ENCODE assay signal across 21 cellular contexts in the genomic region with DNA sequence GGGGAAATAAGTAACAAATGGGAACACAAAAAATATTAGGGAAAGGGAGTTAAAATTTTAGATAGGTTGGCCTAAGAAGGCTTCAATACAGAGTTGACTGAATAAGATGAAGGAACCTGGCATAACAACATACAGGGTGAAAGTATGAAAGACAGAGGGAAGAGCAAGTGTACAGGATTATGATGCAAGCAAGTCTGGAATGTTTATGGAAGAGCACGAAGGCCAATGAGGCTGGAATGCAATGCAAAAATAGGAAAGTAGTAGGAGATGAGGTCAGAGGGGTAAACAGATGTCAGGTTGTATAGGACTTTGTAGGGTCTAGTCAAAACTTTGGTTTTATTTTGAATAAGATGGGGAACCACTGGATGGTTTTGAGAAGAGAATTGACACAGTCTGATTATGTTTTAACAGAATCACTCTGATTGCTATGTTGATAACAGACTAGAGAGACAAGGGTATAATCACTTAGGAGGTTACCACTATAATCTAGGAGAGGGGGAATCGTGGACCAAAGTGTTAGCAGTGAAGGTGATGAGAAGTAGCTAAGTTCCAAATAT.
A peak's percentile ranks its signal among the peaks of the same experiment; 100 is the strongest.
DNase-seq lines count a peak whose midpoint lies in the region; ATAC-seq and TF ChIP-seq lines count a peak whose summit lies in the region.
"Had no signal": no experiment of that assay in that cellular context is flagged by ENCODE, and none has a peak within 500 bp of the region (broad histone marks: within the 10 kb centered on the region; RNA-seq: fewer than 3 reads in every experiment).

No MANE protein-coding gene starts in this region.

- H3K27me3 Mint-ChIP-seq in activated naive CD4-positive, alpha-beta T cell treated with anti-CD3 and anti-CD28 coated beads, Interleukin-2, amount 50 U/mL, for 24 hours, result no peaks in the 10 kb centered on the region
- H3K27me3 Mint-ChIP-seq in activated naive CD4-positive, alpha-beta T cell treated with anti-CD3 and anti-CD28 coated beads, Interleukin-2, amount 10 ng/mL, durations not matched to agents 7 days and 5 days, result no peaks in the 10 kb centered on the region
- no peaks in the 10 kb centered on the region for H3K27me3 Mint-ChIP-seq in activated T-helper 17 cell treated with anti-CD3 and anti-CD28 coated beads, Interleukin-2, amount 50 U/mL, for 72 hours
- no peaks in the 10 kb centered on the region for H3K27me3 Mint-ChIP-seq in neural crest cell (ENCODE audit: low read depth)
- H3K27me3 Mint-ChIP-seq: dendritic cell treated with granulocyte-macrophage colony-stimulating factor and Interleukin-4, amounts not matched to agents 40 ng/mL and 50 ng/mL, for 4 days; stimulated activated naive CD8-positive, alpha-beta T cell treated with anti-CD3 and anti-CD28 coated beads, Interleukin-15, Interleukin-2, amounts not matched to agents 100 ng/mL and 50 ng/mL, for 24 hours had no signal

- peak; percentile 87 for ATAC-seq in HG02610 (IDR thresholded peaks at IDR 0.05; ENCODE audit: unreplicated experiment)
- ATAC-seq in activated T-helper 17 cell treated with anti-CD3 and anti-CD28 coated beads, Interleukin-2, amount 50 U/mL, for 72 hours (replicated peaks), result peak; percentile 75
- ATAC-seq: body of pancreas; CD8-positive, alpha-beta T cell; right cardiac atrium had no signal

- CTCF ChIA-PET in activated naive CD4-positive, alpha-beta T cell treated with anti-CD3 and anti-CD28 coated beads, Interleukin-2, amount 10 ng/mL, durations not matched to agents 7 days and 5 days (lab: Charles Lee), result no interaction called here

- peak overlapping the region; percentile 36 for H3K27ac Mint-ChIP-seq in activated naive CD4-positive, alpha-beta T cell treated with anti-CD3 and anti-CD28 coated beads, Interleukin-2, amount 50 U/mL, for 24 hours
- no peak overlapping the region for H3K27ac Mint-ChIP-seq in activated naive CD4-positive, alpha-beta T cell treated with anti-CD3 and anti-CD28 coated beads, Interleukin-2, amount 10 ng/mL, durations not matched to agents 7 days and 5 days
- peak overlapping the region; percentile 3 for H3K27ac Mint-ChIP-seq in activated T-helper 17 cell treated with anti-CD3 and anti-CD28 coated beads, Interleukin-2, amount 50 U/mL, for 72 hours
- H3K27ac Mint-ChIP-seq in neural crest cell (ENCODE audit: unreplicated experiment), result peak overlapping the region; percentile 16
- H3K27ac Mint-ChIP-seq: CD8-positive, alpha-beta T cell; dendritic cell treated with granulocyte-macrophage colony-stimulating factor and Interleukin-4, amounts not matched to agents 40 ng/mL and 50 ng/mL, for 4 days; stimulated activated naive CD8-positive, alpha-beta T cell treated with anti-CD3 and anti-CD28 coated beads, Interleukin-15, Interleukin-2, amounts not matched to agents 100 ng/mL and 50 ng/mL, for 24 hours had no signal

- H3K36me3 Mint-ChIP-seq in activated naive CD4-positive, alpha-beta T cell treated with anti-CD3 and anti-CD28 coated beads, Interleukin-2, amount 50 U/mL, for 24 hours, result peaks cover 3% of the 10 kb centered on the region
- peaks cover 4% of the 10 kb centered on the region for H3K36me3 Mint-ChIP-seq in activated naive CD4-positive, alpha-beta T cell treated with anti-CD3 and anti-CD28 coated beads, Interleukin-2, amount 10 ng/mL, durations not matched to agents 7 days and 5 days
- H3K36me3 Mint-ChIP-seq in activated T-helper 17 cell treated with anti-CD3 and anti-CD28 coated beads, Interleukin-2, amount 50 U/mL, for 72 hours (ENCODE audit: low read depth), result peaks cover 6% of the 10 kb centered on the region
- H3K36me3 Mint-ChIP-seq in neural crest cell (ENCODE audit: low read depth), result no peaks in the 10 kb centered on the region

- no peak for DNase-seq in activated naive CD4-positive, alpha-beta T cell treated with anti-CD3 and anti-CD28 coated beads, Interleukin-2, amount 10 ng/mL, durations not matched to agents 7 days and 5 days
- DNase-seq in neural crest cell (ENCODE audit: low read depth, low spot score) (no peak), NCI-H1417 treated with DMSO at 0.1 percent for 48 hours (lab: John Stamatoyannopoulos, UW) (no peak), HPDE6-E6E7 (ENCODE audit: extremely low spot score) (no peak), kidney glomerular epithelial cell (lab: John Stamatoyannopoulos, UW) (no peak)
- DNase-seq: ACHN; activated CD4-positive, alpha-beta T cell treated with anti-CD3 and anti-CD28 coated beads for 48 hours; activated naive CD4-positive, alpha-beta T cell treated with anti-CD3 and anti-CD28 coated beads, Interleukin-2, amount 50 U/mL, for 16 hours; body of pancreas; CD8-positive, alpha-beta T cell; DND-41; MG63; NCI-H146; NK-92 treated with Interleukin-12 subunit alpha and Interleukin-12 subunit beta, amount 100 ng/mL, for 24 hours; right cardiac atrium; upper lobe of left lung had no signal

- TF ChIP-seq CTCF in neural crest cell (conservative IDR thresholded peaks at IDR 0.05), result no peak

- H3K4me3 Mint-ChIP-seq in activated naive CD4-positive, alpha-beta T cell treated with anti-CD3 and anti-CD28 coated beads, Interleukin-2, amount 50 U/mL, for 24 hours, result no peak overlapping the region
- no peak overlapping the region for H3K4me3 Mint-ChIP-seq in activated naive CD4-positive, alpha-beta T cell treated with anti-CD3 and anti-CD28 coated beads, Interleukin-2, amount 10 ng/mL, durations not matched to agents 7 days and 5 days
- H3K4me3 Mint-ChIP-seq in activated T-helper 17 cell treated with anti-CD3 and anti-CD28 coated beads, Interleukin-2, amount 50 U/mL, for 72 hours, result no peak overlapping the region
- no peak overlapping the region for H3K4me3 Mint-ChIP-seq in neural crest cell
- H3K4me3 Mint-ChIP-seq: CD8-positive, alpha-beta T cell; dendritic cell treated with granulocyte-macrophage colony-stimulating factor and Interleukin-4, amounts not matched to agents 40 ng/mL and 50 ng/mL, for 4 days; stimulated activated naive CD8-positive, alpha-beta T cell treated with anti-CD3 and anti-CD28 coated beads, Interleukin-15, Interleukin-2, amounts not matched to agents 100 ng/mL and 50 ng/mL, for 24 hours had no signal

- no peaks in the 10 kb centered on the region for H3K9me3 Mint-ChIP-seq in activated naive CD4-positive, alpha-beta T cell treated with anti-CD3 and anti-CD28 coated beads, Interleukin-2, amount 50 U/mL, for 24 hours
- no peaks in the 10 kb centered on the region for H3K9me3 Mint-ChIP-seq in activated naive CD4-positive, alpha-beta T cell treated with anti-CD3 and anti-CD28 coated beads, Interleukin-2, amount 10 ng/mL, durations not matched to agents 7 days and 5 days
- no peaks in the 10 kb centered on the region for H3K9me3 Mint-ChIP-seq in activated T-helper 17 cell treated with anti-CD3 and anti-CD28 coated beads, Interleukin-2, amount 50 U/mL, for 72 hours
- H3K9me3 Mint-ChIP-seq in neural crest cell, result no peaks in the 10 kb centered on the region
- H3K9me3 Mint-ChIP-seq: CD8-positive, alpha-beta T cell; dendritic cell treated with granulocyte-macrophage colony-stimulating factor and Interleukin-4, amounts not matched to agents 40 ng/mL and 50 ng/mL, for 4 days; stimulated activated naive CD8-positive, alpha-beta T cell treated with anti-CD3 and anti-CD28 coated beads, Interleukin-15, Interleukin-2, amounts not matched to agents 100 ng/mL and 50 ng/mL, for 24 hours had no signal

- peaks cover 54% of the 10 kb centered on the region for H3K4me1 Mint-ChIP-seq in activated naive CD4-positive, alpha-beta T cell treated with anti-CD3 and anti-CD28 coated beads, Interleukin-2, amount 50 U/mL, for 24 hours
- peaks cover 2% of the 10 kb centered on the region for H3K4me1 Mint-ChIP-seq in activated naive CD4-positive, alpha-beta T cell treated with anti-CD3 and anti-CD28 coated beads, Interleukin-2, amount 10 ng/mL, durations not matched to agents 7 days and 5 days
- peaks cover 28% of the 10 kb centered on the region for H3K4me1 Mint-ChIP-seq in activated T-helper 17 cell treated with anti-CD3 and anti-CD28 coated beads, Interleukin-2, amount 50 U/mL, for 72 hours
- H3K4me1 Mint-ChIP-seq in neural crest cell, result peaks cover 5% of the 10 kb centered on the region
